8 cellular contexts compared by ENCODE assay signal in the genomic region with DNA sequence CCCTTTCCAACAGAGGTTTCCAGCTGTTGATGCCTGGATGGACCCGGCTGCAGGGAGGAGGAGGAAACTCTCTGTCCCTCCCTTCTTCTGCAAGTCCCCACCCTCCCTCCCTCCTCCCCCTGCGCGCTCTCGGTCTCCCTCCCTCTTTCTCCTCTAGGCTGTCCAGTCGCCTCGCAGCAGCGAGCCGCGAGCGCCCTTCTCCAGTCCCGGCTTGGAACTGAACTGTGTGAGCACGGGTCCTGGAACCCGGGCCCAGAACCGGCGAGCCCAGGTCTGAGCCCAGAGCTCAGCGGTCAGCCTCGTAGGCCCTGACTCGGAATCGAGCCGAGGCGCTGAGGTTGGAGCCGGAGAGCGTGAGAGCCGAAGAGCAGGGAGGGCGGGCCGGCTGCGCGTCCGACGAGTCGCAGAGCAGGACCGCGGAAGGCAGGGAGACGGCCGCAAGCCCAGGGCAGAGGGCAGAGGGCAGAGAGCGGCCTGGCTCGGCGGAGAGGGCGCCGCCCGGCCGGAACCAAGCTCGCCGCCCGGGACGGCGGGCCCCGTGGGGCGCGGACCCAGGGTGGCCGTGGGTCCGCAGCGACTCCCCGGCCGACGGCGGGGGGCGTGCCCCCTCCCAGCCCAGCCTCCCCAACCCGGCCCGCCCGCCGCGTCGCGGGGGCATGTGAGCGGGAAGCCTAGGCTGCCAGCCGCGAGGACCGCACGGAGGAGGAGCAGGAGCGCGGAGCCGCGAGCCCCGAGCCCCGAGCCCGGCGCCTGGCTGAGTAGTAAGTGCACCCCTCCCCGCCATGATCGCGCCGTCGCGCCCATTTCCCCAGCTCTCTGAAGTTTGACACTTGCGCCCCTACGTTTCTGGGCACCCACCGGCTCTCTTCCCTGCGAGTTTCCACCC. TPM values are rescaled to one million over a fixed set of nuclear protein-coding genes. Genes with fewer than 3 reads are reported as not detected.
DNase-seq lines count a peak whose midpoint lies in the region; ATAC-seq and TF ChIP-seq lines count a peak whose summit lies in the region.

A gene (plus strand): TSS at position 165 of the 886 bp plus-strand sequence. CDS start 39,801 bp downstream, outside the sequence.

- POLR2A ChIA-PET in HEK293T (lab: Yijun Ruan, JAX) = interaction anchor here (1.3 kb wide), 2 partner anchors 12 to 58 kb away, joined by 3 to 4 read pairs; no protein-coding TSS in a partner anchor

- intact Hi-C loops in vagina (cut with DNase I) = loop anchor here (1.0 kb wide), 1 partner anchor 54 kb away; no protein-coding TSS in a partner anchor

- no peaks in the 10 kb centered on the region for H3K36me3 Mint-ChIP-seq in activated naive CD8-positive, alpha-beta T cell treated with anti-CD3 and anti-CD28 coated beads, Interleukin-2, amount 50 U/mL, for 24 hours (ENCODE audit: low read depth)
- no peaks in the 10 kb centered on the region for H3K36me3 Mint-ChIP-seq in natural killer cell treated with Interleukin-12 subunit alpha and Interleukin-12 subunit beta and Interleukin-15 and Interleukin-18, amount 100 ng/mL, for 72 hours

- H3K27ac Mint-ChIP-seq in activated naive CD8-positive, alpha-beta T cell treated with anti-CD3 and anti-CD28 coated beads, Interleukin-2, amount 50 U/mL, for 24 hours = no peak within 1 kb of the TSS
- H3K27ac Mint-ChIP-seq in natural killer cell treated with Interleukin-12 subunit alpha and Interleukin-12 subunit beta and Interleukin-15 and Interleukin-18, amount 100 ng/mL, for 72 hours = no peak within 1 kb of the TSS

- peak in 1 of 2 donors; percentile 91 for TF ChIP-seq POLR2A in vagina (IDR thresholded peaks at IDR 0.05)

- no peaks in the 10 kb centered on the region for H3K36me3 ChIP-seq in vagina

- DNase-seq in AG09309 (ENCODE audit: low read depth) = peak; percentile 62
- DNase-seq in HEK293T (ENCODE audit: extremely low spot score) = peak; percentile 90
- peak; percentile 52 for DNase-seq in NCI-H82 treated with DMSO at 0.1 percent for 48 hours (lab: John Stamatoyannopoulos, UW; ENCODE audit: unreplicated experiment)
- DNase-seq in activated naive CD8-positive, alpha-beta T cell treated with anti-CD3 and anti-CD28 coated beads, Interleukin-2, amount 50 U/mL, for 24 hours = peak; percentile 19
- DNase-seq in globus pallidus (ENCODE audit: low spot score) = peak; percentile 95
- peak; percentile 74 for DNase-seq in natural killer cell treated with Interleukin-12 subunit alpha and Interleukin-12 subunit beta and Interleukin-15 and Interleukin-18, amount 100 ng/mL, for 72 hours (ENCODE audit: low spot score)
- peak in 1 of 2 donors; percentile 97 for DNase-seq in vagina (ENCODE audit: extremely low spot score in 2 of 2)

- H3K4me1 Mint-ChIP-seq in activated naive CD8-positive, alpha-beta T cell treated with anti-CD3 and anti-CD28 coated beads, Interleukin-2, amount 50 U/mL, for 24 hours = peaks cover 18% of the 10 kb centered on the region
- H3K4me1 Mint-ChIP-seq in natural killer cell treated with Interleukin-12 subunit alpha and Interleukin-12 subunit beta and Interleukin-15 and Interleukin-18, amount 100 ng/mL, for 72 hours (ENCODE audit: low read depth in 2 of 2) = peaks cover 21 to 24% of the 10 kb centered on the region in 2 donors

- peaks cover 1% of the 10 kb centered on the region for H3K9me3 Mint-ChIP-seq in activated naive CD8-positive, alpha-beta T cell treated with anti-CD3 and anti-CD28 coated beads, Interleukin-2, amount 50 U/mL, for 24 hours
- H3K9me3 Mint-ChIP-seq in natural killer cell treated with Interleukin-12 subunit alpha and Interleukin-12 subunit beta and Interleukin-15 and Interleukin-18, amount 100 ng/mL, for 72 hours = no peaks in the 10 kb centered on the region

- H3K9me3 ChIP-seq in vagina = no peaks in the 10 kb centered on the region

- H3K4me3 Mint-ChIP-seq in activated naive CD8-positive, alpha-beta T cell treated with anti-CD3 and anti-CD28 coated beads, Interleukin-2, amount 50 U/mL, for 24 hours = peak within 1 kb of the TSS; percentile 76
- H3K4me3 Mint-ChIP-seq in natural killer cell treated with Interleukin-12 subunit alpha and Interleukin-12 subunit beta and Interleukin-15 and Interleukin-18, amount 100 ng/mL, for 72 hours = peak within 1 kb of the TSS; percentile 91

- peak within 1 kb of the TSS; percentile 97 for H3K27ac ChIP-seq in vagina

- peaks cover 65% of the 10 kb centered on the region for H3K27me3 Mint-ChIP-seq in activated naive CD8-positive, alpha-beta T cell treated with anti-CD3 and anti-CD28 coated beads, Interleukin-2, amount 50 U/mL, for 24 hours
- peaks cover 3 to 8% of the 10 kb centered on the region in 2 donors for H3K27me3 Mint-ChIP-seq in natural killer cell treated with Interleukin-12 subunit alpha and Interleukin-12 subunit beta and Interleukin-15 and Interleukin-18, amount 100 ng/mL, for 72 hours

- TF ChIP-seq CTCF in AG09309 (IDR thresholded peaks at IDR 0.05; ENCODE audit: control insufficient read depth, insufficient read depth, low read depth, low read length, missing control alignments) (peak; percentile 39), vagina (IDR thresholded peaks at IDR 0.05) (peak in 1 of 3 experiments; percentile 30)

- no peaks in the 10 kb centered on the region for H3K27me3 ChIP-seq in vagina

- H3K4me3 ChIP-seq in AG09309 (ENCODE audit: control insufficient read depth, low read depth, low read length) (peak within 1 kb of the TSS; percentile 90), vagina (peak within 1 kb of the TSS; percentile 84 to 91)

- CTCF ChIA-PET in HEK293T (lab: Yijun Ruan, JAX) = interaction anchor here (1.0 kb wide), 1 partner anchor 40 kb away, joined by 5 read pairs; no protein-coding TSS in a partner anchor

- H3K4me1 ChIP-seq in vagina = peaks cover 38% of the 10 kb centered on the region

- peak; percentile 51 for ATAC-seq in activated naive CD8-positive, alpha-beta T cell treated with anti-CD3 and anti-CD28 coated beads, Interleukin-2, amount 50 U/mL, for 24 hours
- peak; percentile 83 to 90 for ATAC-seq in natural killer cell treated with Interleukin-12 subunit alpha and Interleukin-12 subunit beta and Interleukin-15 and Interleukin-18, amount 100 ng/mL, for 72 hours
- no peak for ATAC-seq in HG02870 (IDR thresholded peaks at IDR 0.05; ENCODE audit: unreplicated experiment)

TF ChIP-seq in HEK293T, 16 proteins besides CTCF, POLR2A, EP300 and RAD21:
- TF ChIP-seq ELF4 (IDR thresholded peaks at IDR 0.05) (no peak), L3MBTL2 (conservative IDR thresholded peaks at IDR 0.05) (no peak; the same call in 1 of the 2 replicates)
- TF ChIP-seq, protein P1, sequence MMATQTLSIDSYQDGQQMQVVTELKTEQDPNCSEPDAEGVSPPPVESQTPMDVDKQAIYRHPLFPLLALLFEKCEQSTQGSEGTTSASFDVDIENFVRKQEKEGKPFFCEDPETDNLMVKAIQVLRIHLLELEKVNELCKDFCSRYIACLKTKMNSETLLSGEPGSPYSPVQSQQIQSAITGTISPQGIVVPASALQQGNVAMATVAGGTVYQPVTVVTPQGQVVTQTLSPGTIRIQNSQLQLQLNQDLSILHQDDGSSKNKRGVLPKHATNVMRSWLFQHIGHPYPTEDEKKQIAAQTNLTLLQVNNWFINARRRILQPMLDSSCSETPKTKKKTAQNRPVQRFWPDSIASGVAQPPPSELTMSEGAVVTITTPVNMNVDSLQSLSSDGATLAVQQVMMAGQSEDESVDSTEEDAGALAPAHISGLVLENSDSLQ (IDR thresholded peaks at IDR 0.05) = no peak

RNA-seq across cellular contexts. Expression of the gene that starts here (rescaled TPM):
- total RNA-seq in natural killer cell treated with Interleukin-12 subunit alpha and Interleukin-12 subunit beta and Interleukin-15 and Interleukin-18, amount 100 ng/mL, for 72 hours = 1 to 10 TPM; 5.9 to 8.3 TPM
- 41.0 TPM for total RNA-seq in vagina
